8 cellular contexts compared by ENCODE assay signal in genomic region chr14:104677506-104678332, GRCh38. TPM values are rescaled to one million over a fixed set of nuclear protein-coding genes. Genes with fewer than 3 reads are reported as not detected.
A peak's percentile ranks its signal among the peaks of the same experiment; 100 is the strongest.
DNase-seq lines count a peak whose midpoint lies in the region; ATAC-seq and TF ChIP-seq lines count a peak whose summit lies in the region.

No MANE protein-coding gene starts in this region.

- H3K27ac ChIP-seq in 22Rv1 (peak overlapping the region; percentile 33; the same call in 1 of the 2 replicates), gastroesophageal sphincter (peak overlapping the region; percentile 80 to 93 (median 90)), suprapubic skin (peak overlapping the region; percentile 81)

- peak overlapping the region; percentile 47 to 62 for H3K4me3 ChIP-seq in gastroesophageal sphincter
- peak overlapping the region; percentile 53 for H3K4me3 ChIP-seq in suprapubic skin

- H3K9me3 ChIP-seq in gastroesophageal sphincter (no peaks in the 10 kb centered on the region), suprapubic skin (no peaks in the 10 kb centered on the region)

- ATAC-seq in GM18867 (IDR thresholded peaks at IDR 0.05; ENCODE audit: unreplicated experiment), result peak; percentile 37
- ATAC-seq in HG03565 (IDR thresholded peaks at IDR 0.05; ENCODE audit: unreplicated experiment), result peak; percentile 30
- ATAC-seq in gastroesophageal sphincter, result peak; percentile 79

- H3K27me3 ChIP-seq in gastroesophageal sphincter (no peaks in the 10 kb centered on the region), suprapubic skin (no peaks in the 10 kb centered on the region)

- H3K4me1 ChIP-seq in gastroesophageal sphincter (peaks cover 0 to 61% (median 55%) of the 10 kb centered on the region in 3 donors), suprapubic skin (peaks cover 60% of the 10 kb centered on the region)

- DNase-seq in RKO (ENCODE audit: low spot score) (peak; percentile 26), occipital lobe (lab: John Stamatoyannopoulos, UW) (peak; percentile 79), suprapubic skin (ENCODE audit: low spot score in 2 of 2) (peak in 1 of 2 donors; percentile 78)
- peak; percentile 93 for DNase-seq in activated effector memory CD4-positive, alpha-beta T cell treated with anti-CD3 and anti-CD28 coated beads, Interleukin-2, amount 50 U/mL, for 16 hours

- TF ChIP-seq EP300 in gastroesophageal sphincter (IDR thresholded peaks at IDR 0.05) (peak; percentile 25), suprapubic skin (IDR thresholded peaks at IDR 0.05) (no peak)

- TF ChIP-seq POLR2A in gastroesophageal sphincter (IDR thresholded peaks at IDR 0.05) (peak; percentile 55 to 74), suprapubic skin (IDR thresholded peaks at IDR 0.05) (no peak)

- 0% methylated on average over 6 of the region's 43 CpGs for WGBS in gastroesophageal sphincter (ENCODE audit: low coverage in 1 of 2), 2 donors
- 0% methylated on average over 19 of the region's 43 CpGs for WGBS in suprapubic skin

- TF ChIP-seq CTCF in 22Rv1 (IDR thresholded peaks at IDR 0.05), result no peak
- no peak for TF ChIP-seq CTCF in gastroesophageal sphincter (IDR thresholded peaks at IDR 0.05)
- TF ChIP-seq CTCF in suprapubic skin (IDR thresholded peaks at IDR 0.05), result no peak

- H3K36me3 ChIP-seq in gastroesophageal sphincter, result no peaks in the 10 kb centered on the region
- H3K36me3 ChIP-seq in suprapubic skin, result no peaks in the 10 kb centered on the region

RNA-seq across cellular contexts. Expression of gene INF2, which starts 11.7 kb away (rescaled TPM):
- 100 to 1,000 TPM in 1 of 4 donors, 10 to 100 TPM in 3; 44.6 to 102 (median 64.7) TPM for total RNA-seq in gastroesophageal sphincter
- 8.4 TPM for total RNA-seq in occipital lobe
- 100 to 1,000 TPM in 1 of 4 donors, 10 to 100 TPM in 3; 52.1 to 126 (median 81.8) TPM for total RNA-seq in suprapubic skin

RNA-seq across cellular contexts. Expression of gene ADSS1, which starts 46.3 kb away (rescaled TPM):
- total RNA-seq in gastroesophageal sphincter, result 10 to 100 TPM in 2 of 4 donors, 1 to 10 TPM in 2; 5.1 to 32.2 (median 8.8) TPM
- total RNA-seq in occipital lobe, result 4.8 TPM
- 10 to 100 TPM in 2 of 4 donors, 1 to 10 TPM in 2; 2.8 to 12.4 (median 9.0) TPM for total RNA-seq in suprapubic skin

Comparison
In these comparisons a context has a peak if more than half of its experiments do, and no peak if none do; other contexts are left out.
1. H3K27ac ChIP-seq: peak in every context shown above with its lines; median percentile 90 in gastroesophageal sphincter; 81 in suprapubic skin; 33 in 22Rv1.
2. POLR2A ChIP-seq: peak in gastroesophageal sphincter (2 of 2); none in suprapubic skin (0 of 2).
3. Peak in every context shown above with its lines, with median percentiles within 50 percentile points of each other: ATAC-seq.